In genomic region chr15:28944696-28945300, GRCh38 we compare ENCODE assay signal across 32 cellular contexts. TPM values are rescaled to one million over a fixed set of nuclear protein-coding genes. Genes with fewer than 3 reads are reported as not detected.
DNase-seq lines count a peak whose midpoint lies in the region; TF ChIP-seq lines count a peak whose summit lies in the region.
"Had no signal": no experiment of that assay in that cellular context is flagged by ENCODE, and none has a peak within 500 bp of the region (broad histone marks: within the 10 kb centered on the region; RNA-seq: fewer than 3 reads in every experiment).

No MANE protein-coding gene starts in this region.

- intact Hi-C loops in spleen (cut with DNase I; ENCODE audit: low total_unique reads): no loop called here
- intact Hi-C loops in adrenal gland (cut with DNase I): no loop called here

- no peaks in the 10 kb centered on the region for H3K4me1 ChIP-seq in Peyer's patch
- H3K4me1 ChIP-seq in spleen: peaks cover 0 to 59% (median 4%) of the 10 kb centered on the region in 6 donors
- H3K4me1 ChIP-seq in adrenal gland (replicated peaks in 1 of 2): no peaks in the 10 kb centered on the region
- H3K4me1 ChIP-seq: ascending aorta, BE2C, colonic mucosa, psoas muscle had no signal

- H3K36me3 ChIP-seq in Peyer's patch: no peaks in the 10 kb centered on the region
- no peaks in the 10 kb centered on the region for H3K36me3 ChIP-seq in spleen
- H3K36me3 ChIP-seq in adrenal gland (replicated peaks in 1 of 2): no peaks in the 10 kb centered on the region
- H3K36me3 ChIP-seq: ascending aorta, cardiac muscle cell, colonic mucosa had no signal

- H3K27ac ChIP-seq in Peyer's patch (no peak overlapping the region), spleen (no peak overlapping the region), adrenal gland (no peak overlapping the region)
- H3K27ac ChIP-seq: ascending aorta, cardiac muscle cell, colonic mucosa, psoas muscle had no signal

- TF ChIP-seq POLR2A in Peyer's patch (IDR thresholded peaks at IDR 0.05) (no peak), spleen (IDR thresholded peaks at IDR 0.05) (no peak), adrenal gland (IDR thresholded peaks at IDR 0.05) (no peak)

- H3K27ac Mint-ChIP-seq in immature natural killer cell (peak overlapping the region; percentile 76 to 88 (median 86)), HFFc6 (no peak overlapping the region)
- H3K27ac Mint-ChIP-seq: activated naive CD4-positive, alpha-beta T cell treated with anti-CD3 and anti-CD28 coated beads, Interleukin-2, amount 10 ng/mL, durations not matched to agents 7 days and 5 days; stimulated activated effector memory CD8-positive, alpha-beta T cell treated with anti-CD3 and anti-CD28 coated beads, Interleukin-12 subunit alpha, Interleukin-12 subunit beta, amount 100 ng/mL, for 72 hours; T-helper 2 cell treated with Interferon-gamma antibody and Interleukin-4, amounts not matched to agents 5 μg/mL and 100 μg/mL, for 36 hours had no signal

- H3K4me3 Mint-ChIP-seq in immature natural killer cell: peak overlapping the region; percentile 30 to 87 (median 75)
- H3K4me3 Mint-ChIP-seq in HFFc6: no peak overlapping the region
- H3K4me3 Mint-ChIP-seq: activated naive CD4-positive, alpha-beta T cell treated with anti-CD3 and anti-CD28 coated beads, Interleukin-2, amount 10 ng/mL, durations not matched to agents 7 days and 5 days; effector memory CD8-positive, alpha-beta T cell; stimulated activated effector memory CD8-positive, alpha-beta T cell treated with anti-CD3 and anti-CD28 coated beads, Interleukin-12 subunit alpha, Interleukin-12 subunit beta, amount 100 ng/mL, for 72 hours; T-helper 2 cell treated with Interferon-gamma antibody and Interleukin-4, amounts not matched to agents 5 μg/mL and 100 μg/mL, for 36 hours had no signal

- peaks cover 5 to 7% (median 6%) of the 10 kb centered on the region in 3 donors for H3K36me3 Mint-ChIP-seq in immature natural killer cell
- 0 out of 2 replicates have a peak, but pooled peaks cover 8% of the 10 kb centered on the region for H3K36me3 Mint-ChIP-seq in HFFc6 (ENCODE audit: low read depth)
- H3K36me3 Mint-ChIP-seq: stimulated activated effector memory CD8-positive, alpha-beta T cell treated with anti-CD3 and anti-CD28 coated beads, Interleukin-12 subunit alpha, Interleukin-12 subunit beta, amount 100 ng/mL, for 72 hours had no signal

- DNase-seq in activated effector memory CD4-positive, alpha-beta T cell treated with anti-CD3 and anti-CD28 coated beads, Interleukin-2, amount 50 U/mL, for 16 hours: peak; percentile 45
- DNase-seq in activated effector memory CD4-positive, alpha-beta T cell treated with Interleukin-2 at 50 U/mL for 16 hours: no peak
- DNase-seq in Peyer's patch (peak in 2 of 3 donors; percentile 19 to 27), immature natural killer cell (no peak), spleen (peak; percentile 64), NCI-H146 (lab: John Stamatoyannopoulos, UW) (no peak), adrenal gland (no peak), HFFc6 (no peak)
- DNase-seq: ACHN; activated CD4-positive, alpha-beta T cell treated with anti-CD3 and anti-CD28 coated beads for 1 hour; activated naive CD4-positive, alpha-beta T cell treated with anti-CD3 and anti-CD28 coated beads, Interleukin-2, amount 10 ng/mL, durations not matched to agents 7 days and 5 days; BE2C; colonic mucosa; DMS 273 treated with DMSO at 0.1 percent for 48 hours; effector memory CD8-positive, alpha-beta T cell; EL; GOT3; Kasumi-1; left ventricle myocardium superior; NCI-H1417 treated with DMSO at 0.1 percent for 48 hours; NCI-H345; NCI-H69; nucleus accumbens; psoas muscle; SHP77; stimulated activated CD4-positive, alpha-beta T cell treated with anti-CD3 and anti-CD28 coated beads, Interleukin-4, amount 100 ng/mL, for 4 hours; trophoblast cell had no signal

- WGBS in spleen, 5 donors: 78 to 89% (median 86%) methylated on average over 13 to 14 of the region's 14 CpGs
- 77 to 94% (median 91%) methylated on average over 13 to 14 of the region's 14 CpGs for WGBS in adrenal gland, 4 donors

- H3K27me3 Mint-ChIP-seq in immature natural killer cell (ENCODE audit: low read depth in 3 of 3): peaks cover 4 to 20% (median 16%) of the 10 kb centered on the region in 3 donors
- peaks cover 5% of the 10 kb centered on the region for H3K27me3 Mint-ChIP-seq in HFFc6 (ENCODE audit: insufficient read depth)
- H3K27me3 Mint-ChIP-seq: effector memory CD8-positive, alpha-beta T cell had no signal

- H3K4me3 ChIP-seq in Peyer's patch: no peak overlapping the region
- no peak overlapping the region for H3K4me3 ChIP-seq in spleen
- no peak overlapping the region for H3K4me3 ChIP-seq in adrenal gland
- H3K4me3 ChIP-seq: ascending aorta, cardiac muscle cell, colonic mucosa, psoas muscle had no signal

- H3K9me3 Mint-ChIP-seq in immature natural killer cell (peaks cover 0 to 2% (median 0%) of the 10 kb centered on the region in 6 donors), HFFc6 (peaks cover 23% of the 10 kb centered on the region)
- H3K9me3 Mint-ChIP-seq: activated naive CD4-positive, alpha-beta T cell treated with anti-CD3 and anti-CD28 coated beads, Interleukin-2, amount 10 ng/mL, durations not matched to agents 7 days and 5 days; effector memory CD8-positive, alpha-beta T cell; stimulated activated effector memory CD8-positive, alpha-beta T cell treated with anti-CD3 and anti-CD28 coated beads, Interleukin-12 subunit alpha, Interleukin-12 subunit beta, amount 100 ng/mL, for 72 hours had no signal

- H3K4me1 Mint-ChIP-seq in immature natural killer cell: peaks cover 97% of the 10 kb centered on the region in 2 donors
- no peaks in the 10 kb centered on the region for H3K4me1 Mint-ChIP-seq in HFFc6 (ENCODE audit: low read depth)

- no peaks in the 10 kb centered on the region for H3K27me3 ChIP-seq in Peyer's patch
- peaks cover 0 to 6% (median 0%) of the 10 kb centered on the region in 7 donors for H3K27me3 ChIP-seq in spleen (replicated peaks in 1 of 7)
- H3K27me3 ChIP-seq in adrenal gland: no peaks in the 10 kb centered on the region
- H3K27me3 ChIP-seq: ascending aorta, BE2C, cardiac muscle cell, colonic mucosa had no signal

- no peaks in the 10 kb centered on the region for H3K9me3 ChIP-seq in Peyer's patch
- H3K9me3 ChIP-seq in spleen: no peaks in the 10 kb centered on the region
- H3K9me3 ChIP-seq in adrenal gland (replicated peaks in 1 of 3): no peaks in the 10 kb centered on the region
- H3K9me3 ChIP-seq: ascending aorta, BE2C, colonic mucosa, psoas muscle had no signal

- no peak for TF ChIP-seq CTCF in Peyer's patch (IDR thresholded peaks at IDR 0.05)
- TF ChIP-seq CTCF in spleen (IDR thresholded peaks at IDR 0.05 in 8 of 11, conservative IDR thresholded peaks at IDR 0.05 in 3 of 11): no peak
- TF ChIP-seq CTCF in adrenal gland (IDR thresholded peaks at IDR 0.05): no peak
- no peak for TF ChIP-seq CTCF in HFFc6 (IDR thresholded peaks at IDR 0.05)

RNA-seq across cellular contexts. Expression of gene APBA2, which starts 59.0 kb away (rescaled TPM):
- 10 to 100 TPM in 1 of 4 donors, 1 to 10 TPM in 3; 7.2 to 33.8 (median 8.8) TPM for total RNA-seq in Peyer's patch
- polyA plus RNA-seq in immature natural killer cell: 10 to 100 TPM; 24.4 to 68.7 (median 25.4) TPM
- total RNA-seq in spleen: 10 to 100 TPM; 15.5 to 33.8 (median 19.2) TPM
- polyA plus RNA-seq in spleen: 1 to 10 TPM; 5.8 to 6.6 (median 6.4) TPM
- total RNA-seq in adrenal gland: 10 to 100 TPM in 1 of 8 donors, 1 to 10 TPM in 7; 2.2 to 13.2 (median 4.7) TPM
- 1 to 10 TPM; 2.1 to 6.9 (median 3.1) TPM for polyA plus RNA-seq in adrenal gland
- 1 to 10 TPM; 5.3 to 6.5 (median 6.1) TPM for total RNA-seq in HFFc6 (2021; fragmentation: NEBNext Ultra II Directional; extraction: Animal tissue kit (Norgen Biotek cat#: 25700))
- total RNA-seq: myocyte had no signal

Comparison
In these comparisons a context has a peak if more than half of its experiments do, and no peak if none do; other contexts are left out.
1. DNase-seq: peak in activated effector memory CD4-positive, alpha-beta T cell treated with anti-CD3 and anti-CD28 coated beads, Interleukin-2, amount 50 U/mL, for 16 hours (single experiment), Peyer's patch (2 of 3) and spleen (single experiment); none in activated effector memory CD4-positive, alpha-beta T cell treated with Interleukin-2 at 50 U/mL for 16 hours (single experiment), immature natural killer cell (0 of 3), NCI-H146 (single experiment), adrenal gland (0 of 7) and HFFc6 (single experiment).